ENCODE assay signal across 13 cellular contexts in genomic region chr10:3080608-3081007, GRCh38. TPM values are rescaled to one million over a fixed set of nuclear protein-coding genes. Genes with fewer than 3 reads are reported as not detected.
DNase-seq lines count a peak whose midpoint lies in the region; ATAC-seq and TF ChIP-seq lines count a peak whose summit lies in the region.
"Had no signal": no experiment of that assay in that cellular context is flagged by ENCODE, and none has a peak within 500 bp of the region (broad histone marks: within the 10 kb centered on the region; RNA-seq: fewer than 3 reads in every experiment).

No MANE protein-coding gene starts in this region.

- H4K20me1 ChIP-seq in SK-N-SH (ENCODE audit: insufficient read depth), result peaks cover 44% of the 10 kb centered on the region

- peaks cover 23% of the 10 kb centered on the region for H3F3A ChIP-seq in SK-N-SH (replicated peaks; ENCODE audit: insufficient read depth)

- no peak overlapping the region for H2AFZ ChIP-seq in SK-N-SH (ENCODE audit: low read depth)
- H2AFZ ChIP-seq: PC-9 had no signal

- ATAC-seq in left cardiac atrium (peak; percentile 58 to 81), GM19467 (IDR thresholded peaks at IDR 0.05; ENCODE audit: unreplicated experiment) (no peak)

- no peaks in the 10 kb centered on the region for H3K9me3 ChIP-seq in SK-N-SH
- H3K9me3 ChIP-seq: gastrocnemius medialis, right lobe of liver had no signal

- POLR2A ChIA-PET in SK-N-SH (lab: Yijun Ruan, JAX), result no interaction called here

- peaks cover 10 to 11% of the 10 kb centered on the region in 2 experiments for H3K36me3 ChIP-seq in SK-N-SH (replicated peaks in 1 of 2; ENCODE audit: control insufficient read depth in 1 of 2, insufficient read depth in 2 of 2, low read length in 1 of 2)
- H3K36me3 ChIP-seq: gastrocnemius medialis, right lobe of liver had no signal

- TF ChIP-seq CTCF in SK-N-SH (IDR thresholded peaks at IDR 0.05), result peak; percentile 31

- intact Hi-C loops in left cardiac atrium (cut with DNase I), result no loop called here
- intact Hi-C loops in head of caudate nucleus (cut with DNase I), result no loop called here

- no peak overlapping the region for H3K4me3 ChIP-seq in SK-N-SH (ENCODE audit: low read depth in 2 of 2, low read length in 1 of 2)
- H3K4me3 ChIP-seq: gastrocnemius medialis, PC-9, right lobe of liver had no signal

- H3K79me2 ChIP-seq in SK-N-SH (ENCODE audit: insufficient read depth), result peaks cover 86% of the 10 kb centered on the region

- no peak overlapping the region for H3K4me2 ChIP-seq in SK-N-SH
- H3K4me2 ChIP-seq: PC-9 had no signal

- H3K4me1 ChIP-seq in SK-N-SH (ENCODE audit: control insufficient read depth in 1 of 2, insufficient read depth in 2 of 2, low read depth in 1 of 2, low read length in 1 of 2), result peaks cover 13 to 22% of the 10 kb centered on the region in 2 experiments; a peak in 2 of 4 replicates
- H3K4me1 ChIP-seq: right lobe of liver had no signal

- no peaks in the 10 kb centered on the region for H3K27me3 ChIP-seq in SK-N-SH (ENCODE audit: insufficient read depth)
- H3K27me3 ChIP-seq: gastrocnemius medialis, right lobe of liver had no signal

- DNase-seq in D341Med (ENCODE audit: low spot score), result peak; percentile 65
- DNase-seq in Kasumi-1 (lab: John Stamatoyannopoulos, UW), result peak; percentile 19 to 38
- DNase-seq in SK-N-SH, result peak; percentile 28
- DNase-seq in left cardiac atrium, result no peak
- DNase-seq in head of caudate nucleus, result no peak
- DNase-seq in GF-D8 (lab: John Stamatoyannopoulos, UW), result no peak
- DNase-seq: activated CD8-positive, alpha-beta memory T cell treated with anti-CD3 and anti-CD28 coated beads for 24 hours; CD4-positive, CD25-positive, alpha-beta regulatory T cell; NCI-H2029 treated with DMSO at 0.1 percent for 48 hours; PC-9; right lobe of liver had no signal

- CTCF ChIA-PET in SK-N-SH (lab: Yijun Ruan, JAX), result interaction anchor here (0.9 to 1.4 kb wide), 2 partner anchors 10 to 37 kb away, joined by 3 read pairs; no protein-coding TSS in a partner anchor

- H3K9ac ChIP-seq in SK-N-SH, result no peak overlapping the region

- TF ChIP-seq EP300 in SK-N-SH (IDR thresholded peaks at IDR 0.05; ENCODE audit: borderline replicate concordance in 1 of 2, low read depth in 1 of 2, low read length in 1 of 2), result no peak

- no peak overlapping the region for H3K27ac ChIP-seq in SK-N-SH (ENCODE audit: low read depth in 2 of 2, low read length in 1 of 2)
- H3K27ac ChIP-seq: gastrocnemius medialis, PC-9, right lobe of liver had no signal

- no peak for TF ChIP-seq RAD21 in SK-N-SH (IDR thresholded peaks at IDR 0.05; ENCODE audit: low read length)

- 81% methylated on average over 7 of the region's 7 CpGs for WGBS in SK-N-SH (ENCODE audit: low lambda C conversion rate)

- no peaks in the 10 kb centered on the region for H3K9me2 ChIP-seq in SK-N-SH

TF ChIP-seq in SK-N-SH, 30 proteins besides CTCF, POLR2A, EP300 and RAD21:
- no peak for TF ChIP-seq NRF1 (IDR thresholded peaks at IDR 0.05; ENCODE audit: low read depth, low read length)
- TF ChIP-seq MAX (IDR thresholded peaks at IDR 0.05; ENCODE audit: low read depth), result no peak
- no peak for TF ChIP-seq RCOR1 (IDR thresholded peaks at IDR 0.05; ENCODE audit: low read length)
- no peak for TF ChIP-seq EZH2phosphoT487 (IDR thresholded peaks at IDR 0.05; ENCODE audit: borderline replicate concordance, low read depth)
- no peak for TF ChIP-seq FOSL2 (IDR thresholded peaks at IDR 0.05; ENCODE audit: borderline replicate concordance, low read depth)
- TF ChIP-seq TEAD4 (IDR thresholded peaks at IDR 0.05; ENCODE audit: borderline replicate concordance, insufficient read depth), result no peak
- no peak for TF ChIP-seq FOXM1 (IDR thresholded peaks at IDR 0.05; ENCODE audit: low read depth)
- TF ChIP-seq GABPA (IDR thresholded peaks at IDR 0.05; ENCODE audit: low read depth), result no peak
- no peak for TF ChIP-seq MXI1 (IDR thresholded peaks at IDR 0.05; ENCODE audit: low read depth, low read length)
- TF ChIP-seq SIN3A (IDR thresholded peaks at IDR 0.05; ENCODE audit: borderline replicate concordance, low read depth, low read length), result no peak
- no peak for TF ChIP-seq RXRA (IDR thresholded peaks at IDR 0.05; ENCODE audit: borderline replicate concordance, low read depth)

RNA-seq across cellular contexts. Expression of gene PFKP, which starts 13.3 kb away (rescaled TPM):
- polyA plus RNA-seq in SK-N-SH (2012; rRNA removed), result 143 and 175 TPM in 2 replicates
- 87.4 and 114 TPM in 2 replicates for polyA plus RNA-seq in SK-N-SH (2012; cell fraction: cytosol; rRNA removed)
- polyA plus RNA-seq in SK-N-SH (2012; cell fraction: nucleus; rRNA removed), result 193 and 198 TPM in 2 replicates
- total RNA-seq in left cardiac atrium, result 100 to 1,000 TPM in 1 of 2 donors, 10 to 100 TPM in 1; 81.1 to 129 TPM

Comparison
In these comparisons a context has a peak if more than half of its experiments do, and no peak if none do; other contexts are left out.
1. DNase-seq: peak in D341Med (single experiment), Kasumi-1 (2 of 2) and SK-N-SH (single experiment); none in left cardiac atrium (single experiment), head of caudate nucleus (0 of 42) and GF-D8 (single experiment).